In the genomic region with DNA sequence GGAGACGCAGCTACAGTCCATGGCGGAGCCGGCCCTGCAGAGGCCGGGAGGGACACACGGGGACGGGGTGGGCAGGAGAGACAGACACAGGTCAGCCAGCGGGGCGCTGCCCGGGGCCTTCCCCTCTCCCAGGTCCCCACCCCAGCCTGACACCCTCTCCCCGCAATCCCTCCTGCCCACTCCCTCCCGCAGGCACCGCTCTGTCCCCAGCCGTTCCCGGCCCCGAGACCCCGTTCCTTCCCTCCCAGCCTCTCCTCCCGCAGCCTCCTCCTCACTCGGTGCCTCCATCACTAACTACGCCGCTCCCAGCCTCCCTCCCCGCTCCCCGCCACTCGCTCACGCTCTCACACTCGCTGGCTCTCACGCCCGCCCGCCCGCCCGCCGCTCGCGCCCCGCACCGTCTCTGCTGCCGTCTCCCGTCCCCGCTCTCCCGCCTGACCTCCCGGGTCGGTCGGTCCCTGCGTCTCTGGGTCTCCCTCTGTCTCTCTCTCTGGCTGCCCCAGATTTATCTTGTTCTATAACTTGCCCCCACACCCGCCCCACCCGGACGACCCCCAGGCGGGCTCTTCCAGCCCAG, we compare ENCODE assay signal across 13 cellular contexts. TPM values are rescaled to one million over a fixed set of nuclear protein-coding genes. Genes with fewer than 3 reads are reported as not detected.
DNase-seq lines count a peak whose midpoint lies in the region; ATAC-seq and TF ChIP-seq lines count a peak whose summit lies in the region.
"Had no signal": no experiment of that assay in that cellular context is flagged by ENCODE, and none has a peak within 500 bp of the region (broad histone marks: within the 10 kb centered on the region; RNA-seq: fewer than 3 reads in every experiment).

No MANE protein-coding gene starts in this region.

- POLR2A ChIA-PET in WTC11 (lab: Charles Lee), result no interaction called here

- H3K27ac Mint-ChIP-seq in activated naive CD4-positive, alpha-beta T cell treated with anti-CD3 and anti-CD28 coated beads, Interleukin-2, amount 50 U/mL, for 72 hours, result no peak overlapping the region
- no peak overlapping the region for H3K27ac Mint-ChIP-seq in activated naive CD4-positive, alpha-beta T cell treated with anti-CD3 and anti-CD28 coated beads for 36 hours
- H3K27ac Mint-ChIP-seq in WTC11 (no peak overlapping the region), immature natural killer cell (no peak overlapping the region)
- H3K27ac Mint-ChIP-seq in stimulated activated naive CD8-positive, alpha-beta T cell treated with anti-CD3 and anti-CD28 coated beads, Interleukin-15, amount 100 ng/mL, for 72 hours, result no peak overlapping the region
- H3K27ac Mint-ChIP-seq: brain had no signal

- H3K4me1 Mint-ChIP-seq in activated naive CD4-positive, alpha-beta T cell treated with anti-CD3 and anti-CD28 coated beads for 36 hours (ENCODE audit: low read depth), result peaks cover 34% of the 10 kb centered on the region
- peaks cover 9% of the 10 kb centered on the region for H3K4me1 Mint-ChIP-seq in WTC11
- peaks cover 36 to 39% of the 10 kb centered on the region in 2 donors for H3K4me1 Mint-ChIP-seq in immature natural killer cell
- H3K4me1 Mint-ChIP-seq in stimulated activated naive CD8-positive, alpha-beta T cell treated with anti-CD3 and anti-CD28 coated beads, Interleukin-15, amount 100 ng/mL, for 72 hours, result peaks cover 52% of the 10 kb centered on the region

- CTCF ChIA-PET in activated naive CD4-positive, alpha-beta T cell treated with anti-CD3 and anti-CD28 coated beads for 36 hours (lab: Charles Lee), result no interaction called here
- CTCF ChIA-PET in WTC11 (lab: Charles Lee), result interaction anchor here (0.8 to 1.9 kb wide), 4 partner anchors 18 to 40 kb away, joined by 3 to 5 read pairs (median 4); no protein-coding TSS in a partner anchor

- peaks cover 21% of the 10 kb centered on the region for H3K27me3 Mint-ChIP-seq in activated naive CD4-positive, alpha-beta T cell treated with anti-CD3 and anti-CD28 coated beads for 36 hours (ENCODE audit: low read depth)
- H3K27me3 Mint-ChIP-seq in WTC11 (ENCODE audit: low read depth) (peaks cover 7% of the 10 kb centered on the region), immature natural killer cell (ENCODE audit: low read depth in 3 of 3) (peaks cover 11 to 28% (median 25%) of the 10 kb centered on the region in 3 donors)
- no peaks in the 10 kb centered on the region for H3K27me3 Mint-ChIP-seq in stimulated activated naive CD8-positive, alpha-beta T cell treated with anti-CD3 and anti-CD28 coated beads, Interleukin-15, amount 100 ng/mL, for 72 hours

- intact Hi-C loops in activated naive CD4-positive, alpha-beta T cell treated with anti-CD3 and anti-CD28 coated beads for 36 hours (cut with micrococcal nuclease), result no loop called here

- H3K36me3 Mint-ChIP-seq in activated naive CD4-positive, alpha-beta T cell treated with anti-CD3 and anti-CD28 coated beads, Interleukin-2, amount 50 U/mL, for 72 hours, result no peaks in the 10 kb centered on the region
- peaks cover 2% of the 10 kb centered on the region for H3K36me3 Mint-ChIP-seq in activated naive CD4-positive, alpha-beta T cell treated with anti-CD3 and anti-CD28 coated beads for 36 hours (ENCODE audit: low read depth)
- H3K36me3 Mint-ChIP-seq in WTC11 (no peaks in the 10 kb centered on the region), immature natural killer cell (no peaks in the 10 kb centered on the region)

- H3K4me3 Mint-ChIP-seq in activated naive CD4-positive, alpha-beta T cell treated with anti-CD3 and anti-CD28 coated beads for 36 hours, result no peak overlapping the region
- peak overlapping the region; percentile 68 for H3K4me3 Mint-ChIP-seq in WTC11
- H3K4me3 Mint-ChIP-seq in immature natural killer cell, result peak overlapping the region in 3 of 5 donors; percentile 15 to 31 (median 18)
- peak overlapping the region; percentile 17 to 38 for H3K4me3 Mint-ChIP-seq in stimulated activated naive CD8-positive, alpha-beta T cell treated with anti-CD3 and anti-CD28 coated beads, Interleukin-15, amount 100 ng/mL, for 72 hours

- no peak for DNase-seq in activated naive CD4-positive, alpha-beta T cell treated with anti-CD3 and anti-CD28 coated beads, Interleukin-2, amount 50 U/mL, for 72 hours (ENCODE audit: low spot score in 2 of 2)
- no peak for DNase-seq in activated naive CD4-positive, alpha-beta T cell treated with anti-CD3 and anti-CD28 coated beads for 36 hours
- DNase-seq in WTC11 (ENCODE audit: low spot score) (peak; percentile 48), immature natural killer cell (peak in 1 of 3 donors; percentile 21), RPMI8226 (no peak)
- DNase-seq in stimulated activated naive CD8-positive, alpha-beta T cell treated with anti-CD3 and anti-CD28 coated beads, Interleukin-15, amount 100 ng/mL, for 72 hours, result no peak
- DNase-seq: effector memory CD4-positive, alpha-beta T cell; Karpas-422; NCI-H2081; stimulated activated CD4-positive, alpha-beta T cell treated with anti-CD3 and anti-CD28 coated beads, Interleukin-4, amount 100 ng/mL, for 24 hours had no signal

- H3K9me3 Mint-ChIP-seq in activated naive CD4-positive, alpha-beta T cell treated with anti-CD3 and anti-CD28 coated beads, Interleukin-2, amount 50 U/mL, for 72 hours, result no peaks in the 10 kb centered on the region
- H3K9me3 Mint-ChIP-seq in activated naive CD4-positive, alpha-beta T cell treated with anti-CD3 and anti-CD28 coated beads for 36 hours, result no peaks in the 10 kb centered on the region
- H3K9me3 Mint-ChIP-seq in WTC11, result no peaks in the 10 kb centered on the region
- no peaks in the 10 kb centered on the region for H3K9me3 Mint-ChIP-seq in immature natural killer cell
- no peaks in the 10 kb centered on the region for H3K9me3 Mint-ChIP-seq in stimulated activated naive CD8-positive, alpha-beta T cell treated with anti-CD3 and anti-CD28 coated beads, Interleukin-15, amount 100 ng/mL, for 72 hours
- H3K9me3 Mint-ChIP-seq: brain had no signal

- peak; percentile 19 to 25 for ATAC-seq in activated naive CD4-positive, alpha-beta T cell treated with anti-CD3 and anti-CD28 coated beads, Interleukin-2, amount 50 U/mL, for 72 hours
- peak; percentile 24 for ATAC-seq in WTC11
- ATAC-seq in stimulated activated naive CD8-positive, alpha-beta T cell treated with anti-CD3 and anti-CD28 coated beads, Interleukin-15, amount 100 ng/mL, for 72 hours, result peak; percentile 39
- ATAC-seq in HG03025 (IDR thresholded peaks at IDR 0.05; ENCODE audit: low FRiP score, unreplicated experiment), result no peak
- no peak for ATAC-seq in GM18858 (IDR thresholded peaks at IDR 0.05; ENCODE audit: unreplicated experiment)

- TF ChIP-seq CTCF in WTC11 (IDR thresholded peaks at IDR 0.05), result no peak

TF ChIP-seq in WTC11, 78 proteins besides CTCF, POLR2A, EP300 and RAD21:
- TF ChIP-seq ELF4 (CRISPR knock-in tag; IDR thresholded peaks at IDR 0.05; ENCODE audit: low read depth) (no peak), ZNF423 (CRISPR knock-in tag; IDR thresholded peaks at IDR 0.05) (no peak), ZNF121 (CRISPR knock-in tag; IDR thresholded peaks at IDR 0.05) (peak; percentile 76), ZNF317 (CRISPR knock-in tag; IDR thresholded peaks at IDR 0.05; ENCODE audit: borderline replicate concordance, low read depth) (no peak), TCF7 (CRISPR knock-in tag; IDR thresholded peaks at IDR 0.05; ENCODE audit: low read depth) (no peak), RELA (CRISPR knock-in tag; IDR thresholded peaks at IDR 0.05; ENCODE audit: borderline replicate concordance) (no peak)

RNA-seq across cellular contexts. Expression of a gene that starts 15.3 kb away (rescaled TPM):
- total RNA-seq in activated naive CD4-positive, alpha-beta T cell treated with anti-CD3 and anti-CD28 coated beads, Interleukin-2, amount 50 U/mL, for 72 hours, result 1 to 10 TPM; 1.7 to 2.9 TPM
- total RNA-seq in activated naive CD4-positive, alpha-beta T cell treated with anti-CD3 and anti-CD28 coated beads for 36 hours, result 1 to 10 TPM in 1 of 2 experiments, under 1 TPM in 1; 0.99 to 1.3 TPM
- 0.30 to 0.66 TPM (median 0.31 TPM) in 3 replicates for total RNA-seq in WTC11 (2021)
- under 1 TPM in 1 of 3 donors, not detected in 2; 0.11 TPM for polyA plus RNA-seq in immature natural killer cell

RNA-seq across cellular contexts. Expression of a gene that starts 30.0 kb away (rescaled TPM):
- 100 to 1,000 TPM; 361 to 383 TPM for total RNA-seq in activated naive CD4-positive, alpha-beta T cell treated with anti-CD3 and anti-CD28 coated beads, Interleukin-2, amount 50 U/mL, for 72 hours
- total RNA-seq in activated naive CD4-positive, alpha-beta T cell treated with anti-CD3 and anti-CD28 coated beads for 36 hours, result 100 to 1,000 TPM; 246 to 260 TPM
- 77.2 to 102 TPM (median 82.9 TPM) in 3 replicates for total RNA-seq in WTC11 (2021)
- 100 to 1,000 TPM; 129 to 394 (median 156) TPM for polyA plus RNA-seq in immature natural killer cell

RNA-seq across cellular contexts. Expression of a gene that starts 35.9 kb away (rescaled TPM):
- total RNA-seq in activated naive CD4-positive, alpha-beta T cell treated with anti-CD3 and anti-CD28 coated beads, Interleukin-2, amount 50 U/mL, for 72 hours, result 1 to 10 TPM; 3.3 to 7.0 TPM
- 1 to 10 TPM; 2.5 to 2.7 TPM for total RNA-seq in activated naive CD4-positive, alpha-beta T cell treated with anti-CD3 and anti-CD28 coated beads for 36 hours
- 0.42 to 1.2 TPM (median 0.71 TPM) in 3 replicates for total RNA-seq in WTC11 (2021)
- 1 to 10 TPM; 4.1 to 8.3 (median 5.1) TPM for polyA plus RNA-seq in immature natural killer cell

RNA-seq across cellular contexts. Expression of a gene that starts 46.1 kb away (rescaled TPM):
- total RNA-seq in activated naive CD4-positive, alpha-beta T cell treated with anti-CD3 and anti-CD28 coated beads, Interleukin-2, amount 50 U/mL, for 72 hours, result 10 to 100 TPM; 39.8 to 46.0 TPM
- total RNA-seq in activated naive CD4-positive, alpha-beta T cell treated with anti-CD3 and anti-CD28 coated beads for 36 hours, result 10 to 100 TPM; 32.8 TPM
- 159 to 184 TPM (median 159 TPM) in 3 replicates for total RNA-seq in WTC11 (2021)
- 100 to 1,000 TPM; 263 to 375 (median 373) TPM for polyA plus RNA-seq in immature natural killer cell

RNA-seq across cellular contexts. Expression of a gene that starts 52.9 kb away (rescaled TPM):
- total RNA-seq in activated naive CD4-positive, alpha-beta T cell treated with anti-CD3 and anti-CD28 coated beads, Interleukin-2, amount 50 U/mL, for 72 hours, result 1,000 to 10,000 TPM; 3,521 to 4,779 TPM
- total RNA-seq in activated naive CD4-positive, alpha-beta T cell treated with anti-CD3 and anti-CD28 coated beads for 36 hours, result 1,000 to 10,000 TPM; 4,092 to 4,109 TPM
- 3,152 to 3,787 TPM (median 3,713 TPM) in 3 replicates for total RNA-seq in WTC11 (2021)
- polyA plus RNA-seq in immature natural killer cell, result 1,000 to 10,000 TPM; 2,260 to 5,043 (median 3,564) TPM

Comparison
In these comparisons a context has a peak if more than half of its experiments do, and no peak if none do; other contexts are left out.
1. ATAC-seq: peak in activated naive CD4-positive, alpha-beta T cell treated with anti-CD3 and anti-CD28 coated beads, Interleukin-2, amount 50 U/mL, for 72 hours (2 of 2), WTC11 (single experiment) and stimulated activated naive CD8-positive, alpha-beta T cell treated with anti-CD3 and anti-CD28 coated beads, Interleukin-15, amount 100 ng/mL, for 72 hours (single experiment); none in HG03025 (single experiment) and GM18858 (single experiment).